9 cellular contexts compared by ENCODE assay signal in genomic region chr1:9835758-9836631, GRCh38. TPM values are rescaled to one million over a fixed set of nuclear protein-coding genes. Genes with fewer than 3 reads are reported as not detected.
DNase-seq lines count a peak whose midpoint lies in the region; ATAC-seq and TF ChIP-seq lines count a peak whose summit lies in the region.
"Had no signal": no experiment of that assay in that cellular context is flagged by ENCODE, and none has a peak within 500 bp of the region (broad histone marks: within the 10 kb centered on the region; RNA-seq: fewer than 3 reads in every experiment).

No MANE protein-coding gene starts in this region.

- TF ChIP-seq EP300 in upper lobe of left lung (IDR thresholded peaks at IDR 0.05): no peak

- no peaks in the 10 kb centered on the region for H3K27me3 ChIP-seq in upper lobe of left lung

- H3K9me3 ChIP-seq in upper lobe of left lung: no peaks in the 10 kb centered on the region

- ATAC-seq in upper lobe of left lung (ENCODE audit: low FRiP score in 2 of 2): peak; percentile 29 to 78

- H3K4me1 ChIP-seq in upper lobe of left lung: peaks cover 0 to 11% (median 4%) of the 10 kb centered on the region in 4 donors

- intact Hi-C loops in MCF 10A (cut with micrococcal nuclease): no loop called here

- peak overlapping the region; percentile 58 for H3K4me3 Mint-ChIP-seq in MCF 10A (ENCODE audit: unreplicated experiment)

- no TSS peak for BruUV-seq in MCF 10A (replicated peaks; lab: Mats Ljungman, UMichigan)

- H3K4me1 Mint-ChIP-seq in MCF 10A (ENCODE audit: insufficient read depth, unreplicated experiment): peaks cover 31% of the 10 kb centered on the region

- no peak for TF ChIP-seq POLR2A in upper lobe of left lung (IDR thresholded peaks at IDR 0.05)

- TF ChIP-seq CTCF in MCF 10A (IDR thresholded peaks at IDR 0.05; ENCODE audit: unreplicated experiment) (no peak), upper lobe of left lung (IDR thresholded peaks at IDR 0.05) (no peak), GM13977 (IDR thresholded peaks at IDR 0.05; ENCODE audit: extremely low read depth, insufficient read depth, missing control alignments) (no peak)

- in situ Hi-C loops in GM13977 (cut with MboI; ENCODE audit: low pct_unique_long_range_greater_than_20kb, low sequenced_read_pairs, unreplicated experiment): no loop called here

- H3K36me3 Mint-ChIP-seq in MCF 10A (ENCODE audit: insufficient read depth, unreplicated experiment): no peaks in the 10 kb centered on the region

- H3K27ac ChIP-seq in upper lobe of left lung: peak overlapping the region in 1 of 4 donors; percentile 16

- H3K36me3 ChIP-seq in upper lobe of left lung: no peaks in the 10 kb centered on the region

- no peaks in the 10 kb centered on the region for H3K9me3 Mint-ChIP-seq in MCF 10A (ENCODE audit: unreplicated experiment)

- POLR2A ChIA-PET in MCF 10A (lab: Yijun Ruan, JAX): interaction anchor here (0.6 to 3.1 kb wide), 20 partner anchors 8 to 205 kb away, joined by 3 to 47 read pairs (median 4); partner anchors contain the start of gene CLSTN1

- peak; percentile 12 for DNase-seq in NCI-H2029 (lab: John Stamatoyannopoulos, UW)
- no peak for DNase-seq in NCI-H2029 treated with DMSO at 0.1 percent for 48 hours (lab: John Stamatoyannopoulos, UW)
- peak; percentile 90 for DNase-seq in MCF 10A (ENCODE audit: unreplicated experiment)
- DNase-seq in kidney tubule cell (ENCODE audit: low spot score): peak; percentile 72
- peak in 1 of 2 donors; percentile 52 for DNase-seq in upper lobe of left lung
- no peak for DNase-seq in inferior parietal cortex (ENCODE audit: extremely low spot score)
- DNase-seq in NCI-H748 (lab: John Stamatoyannopoulos, UW; ENCODE audit: unreplicated experiment): no peak
- DNase-seq in GM13977 (ENCODE audit: low spot score): no peak
- DNase-seq: activated CD4-positive, alpha-beta T cell treated with anti-CD3 and anti-CD28 coated beads, Interleukin-2, amount 50 U/mL, for 4 hours had no signal

- CTCF ChIA-PET in MCF 10A (lab: Yijun Ruan, JAX): interaction anchor here (0.6 to 2.5 kb wide), 10 partner anchors 9 to 108 kb away, joined by 3 to 9 read pairs (median 4); partner anchors contain the start of genes LZIC and NMNAT1

- H3K27ac Mint-ChIP-seq in MCF 10A (ENCODE audit: low read depth, unreplicated experiment): peak overlapping the region; percentile 91

- WGBS in upper lobe of left lung, 2 donors: 42 to 46% methylated on average over 12 of the region's 15 CpGs

- H3K27me3 Mint-ChIP-seq in MCF 10A (ENCODE audit: insufficient read depth, unreplicated experiment): no peaks in the 10 kb centered on the region

- no peak overlapping the region for H3K4me3 ChIP-seq in upper lobe of left lung

RNA-seq across cellular contexts. Expression of gene CLSTN1, which starts 12.2 kb away (rescaled TPM):
- total RNA-seq in MCF 10A (2022): 98.5 and 106 TPM in 2 replicates
- total RNA-seq in upper lobe of left lung: 10 to 100 TPM; 35.6 to 82.7 (median 59.5) TPM

Comparison
In these comparisons a context has a peak if more than half of its experiments do, and no peak if none do; other contexts are left out.
1. DNase-seq: peak in NCI-H2029 (single experiment), MCF 10A (single experiment) and kidney tubule cell (single experiment); none in NCI-H2029 treated with DMSO at 0.1 percent for 48 hours (single experiment), inferior parietal cortex (single experiment), NCI-H748 (single experiment) and GM13977 (single experiment).